12 cellular contexts compared by ENCODE assay signal in the genomic region with DNA sequence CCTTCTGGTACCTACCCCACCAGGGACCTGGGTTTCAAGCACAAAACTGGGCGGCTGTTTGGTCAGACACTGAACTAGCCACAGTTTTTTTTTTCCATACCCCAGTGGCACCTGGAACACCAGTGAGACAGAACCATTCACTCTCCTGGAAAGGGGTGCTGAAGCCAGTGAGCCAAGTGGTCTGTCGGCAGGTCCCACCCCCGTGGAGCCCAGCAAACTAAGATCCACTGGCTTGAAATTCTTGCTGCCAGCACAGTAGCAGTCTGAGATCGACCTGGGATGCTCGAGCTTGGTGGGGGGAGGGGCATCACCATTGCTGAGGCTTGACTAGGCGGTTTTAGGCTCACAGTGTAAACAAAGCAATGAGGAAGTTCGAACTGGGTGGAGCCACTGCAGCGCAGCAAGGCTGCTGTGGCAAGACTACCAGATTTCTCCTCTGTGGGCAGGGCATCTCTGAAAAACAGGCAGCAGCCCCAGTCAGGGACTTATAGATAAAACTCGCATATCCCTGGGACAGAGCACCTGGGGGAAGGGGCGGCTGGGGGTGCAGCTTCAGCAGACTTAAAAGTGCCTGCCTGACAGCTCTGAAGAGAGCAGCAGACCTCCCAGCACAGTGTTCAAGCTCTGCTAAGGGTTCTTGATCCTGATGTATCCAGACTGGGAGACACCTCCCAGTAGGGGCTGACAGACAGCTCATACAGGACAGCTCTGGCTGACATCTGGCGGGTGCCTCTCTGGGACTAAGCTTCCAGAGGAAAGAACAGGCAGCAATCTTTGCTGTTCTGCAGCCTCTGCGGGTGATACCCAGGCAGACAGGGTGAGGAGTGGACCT.
DNase-seq lines count a peak whose midpoint lies in the region; ATAC-seq and TF ChIP-seq lines count a peak whose summit lies in the region.
"Had no signal": no experiment of that assay in that cellular context is flagged by ENCODE, and none has a peak within 500 bp of the region (broad histone marks: within the 10 kb centered on the region; RNA-seq: fewer than 3 reads in every experiment).

No MANE protein-coding gene starts in this region.

- ATAC-seq in T-cell (replicated peaks in 1 of 4) (no peak), GM19035 (IDR thresholded peaks at IDR 0.05; ENCODE audit: unreplicated experiment) (no peak), left lobe of liver (no peak)
- ATAC-seq: gastrocnemius medialis; naive thymus-derived CD8-positive, alpha-beta T cell had no signal

- peaks cover 9% of the 10 kb centered on the region for H3K4me1 ChIP-seq in KMS-11 (ENCODE audit: low read depth, poor library complexity, severe bottlenecking)
- H3K4me1 ChIP-seq: gastrocnemius medialis had no signal

- H4K20me1 ChIP-seq in KMS-11 (ENCODE audit: insufficient read depth), result no peaks in the 10 kb centered on the region

- peak overlapping the region; percentile 46; the same call in 1 of the 2 replicates for H3K27ac ChIP-seq in KMS-11
- H3K27ac ChIP-seq: gastrocnemius medialis had no signal

- no peaks in the 10 kb centered on the region for H3K79me2 ChIP-seq in KMS-11 (ENCODE audit: insufficient read depth, low read depth)

- no peaks in the 10 kb centered on the region for H3K27me3 ChIP-seq in KMS-11 (ENCODE audit: insufficient read depth, low read depth)
- H3K27me3 ChIP-seq: gastrocnemius medialis had no signal

- peak overlapping the region; percentile 44 for H3K4me2 ChIP-seq in KMS-11

- no peaks in the 10 kb centered on the region for H3K9me3 Mint-ChIP-seq in activated T-helper 1 cell treated with anti-CD3 and anti-CD28 coated beads, Interleukin-12 subunit alpha, Interleukin-12 subunit beta, Interleukin-2, Interleukin-4 antibody, amounts not matched to agents 30 ng/mL and 10 ng/mL and 1 ng/mL, durations not matched to agents 14 hours and 24 hours and 36 hours
- peaks cover 9 to 13% (median 9%) of the 10 kb centered on the region in 3 donors for H3K9me3 Mint-ChIP-seq in T-cell

- intact Hi-C loops in activated T-helper 1 cell treated with anti-CD3 and anti-CD28 coated beads, Interleukin-12 subunit alpha, Interleukin-12 subunit beta, Interleukin-2, Interleukin-4 antibody, amounts not matched to agents 30 ng/mL and 10 ng/mL and 1 ng/mL, durations not matched to agents 14 hours and 24 hours and 36 hours (cut with micrococcal nuclease), result no loop called here

- CTCF ChIA-PET in T-cell (lab: Charles Lee), result no interaction called here

- no peaks in the 10 kb centered on the region for H3K36me3 ChIP-seq in KMS-11 (ENCODE audit: insufficient read depth)
- H3K36me3 ChIP-seq: gastrocnemius medialis had no signal

- POLR2A ChIA-PET in T-cell (lab: Charles Lee), result no interaction called here

- H3K4me3 ChIP-seq in KMS-11 (IDR thresholded peaks at IDR 0.05; ENCODE audit: insufficient read depth, low read depth, low read length), result no peak overlapping the region
- H3K4me3 ChIP-seq: gastrocnemius medialis had no signal

- peak overlapping the region; percentile 87 for H2AFZ ChIP-seq in KMS-11 (ENCODE audit: low read depth)

- H3K4me1 Mint-ChIP-seq in activated T-helper 1 cell treated with anti-CD3 and anti-CD28 coated beads, Interleukin-12 subunit alpha, Interleukin-12 subunit beta, Interleukin-2, Interleukin-4 antibody, amounts not matched to agents 30 ng/mL and 10 ng/mL and 1 ng/mL, durations not matched to agents 14 hours and 24 hours and 36 hours (ENCODE audit: low read depth), result no peaks in the 10 kb centered on the region
- H3K4me1 Mint-ChIP-seq in T-cell, result no peaks in the 10 kb centered on the region
- H3K4me1 Mint-ChIP-seq: activated CD4-positive, alpha-beta memory T cell treated with anti-CD3 and anti-CD28 coated beads, Interleukin-2, amount 10 ng/mL, durations not matched to agents 7 days and 5 days; naive thymus-derived CD8-positive, alpha-beta T cell had no signal

- peak; percentile 66 for DNase-seq in GDM1 (lab: John Stamatoyannopoulos, UW)
- DNase-seq in SKM-1 (lab: John Stamatoyannopoulos, UW; ENCODE audit: unreplicated experiment), result peak; percentile 73
- peak; percentile 44 for DNase-seq in iPS-NIHi7 (ENCODE audit: extremely low spot score)
- DNase-seq in activated T-helper 1 cell treated with anti-CD3 and anti-CD28 coated beads, Interleukin-12 subunit alpha, Interleukin-12 subunit beta, Interleukin-2, Interleukin-4 antibody, amounts not matched to agents 30 ng/mL and 10 ng/mL and 1 ng/mL, durations not matched to agents 14 hours and 24 hours and 36 hours (ENCODE audit: low spot score), result no peak
- DNase-seq in T-cell, result no peak
- DNase-seq in left lobe of liver (ENCODE audit: low spot score), result no peak
- DNase-seq: activated CD4-positive, alpha-beta memory T cell treated with anti-CD3 and anti-CD28 coated beads, Interleukin-2, amount 10 ng/mL, durations not matched to agents 7 days and 5 days; gastrocnemius medialis; naive thymus-derived CD8-positive, alpha-beta T cell had no signal

- TF ChIP-seq CTCF in KMS-11 (conservative IDR thresholded peaks at IDR 0.05; ENCODE audit: low read depth, low read length), result no peak

- no peaks in the 10 kb centered on the region for H3K27me3 Mint-ChIP-seq in activated T-helper 1 cell treated with anti-CD3 and anti-CD28 coated beads, Interleukin-12 subunit alpha, Interleukin-12 subunit beta, Interleukin-2, Interleukin-4 antibody, amounts not matched to agents 30 ng/mL and 10 ng/mL and 1 ng/mL, durations not matched to agents 14 hours and 24 hours and 36 hours (ENCODE audit: insufficient read depth)
- H3K27me3 Mint-ChIP-seq in T-cell, result peaks cover 15 to 17% of the 10 kb centered on the region in 2 donors
- H3K27me3 Mint-ChIP-seq: activated CD4-positive, alpha-beta memory T cell treated with anti-CD3 and anti-CD28 coated beads, Interleukin-2, amount 10 ng/mL, durations not matched to agents 7 days and 5 days had no signal

- H3K36me3 Mint-ChIP-seq in activated T-helper 1 cell treated with anti-CD3 and anti-CD28 coated beads, Interleukin-12 subunit alpha, Interleukin-12 subunit beta, Interleukin-2, Interleukin-4 antibody, amounts not matched to agents 30 ng/mL and 10 ng/mL and 1 ng/mL, durations not matched to agents 14 hours and 24 hours and 36 hours (ENCODE audit: low read depth), result no peaks in the 10 kb centered on the region
- H3K36me3 Mint-ChIP-seq in T-cell, result no peaks in the 10 kb centered on the region
- H3K36me3 Mint-ChIP-seq: brain had no signal

- no peak overlapping the region for H3K27ac Mint-ChIP-seq in activated T-helper 1 cell treated with anti-CD3 and anti-CD28 coated beads, Interleukin-12 subunit alpha, Interleukin-12 subunit beta, Interleukin-2, Interleukin-4 antibody, amounts not matched to agents 30 ng/mL and 10 ng/mL and 1 ng/mL, durations not matched to agents 14 hours and 24 hours and 36 hours
- H3K27ac Mint-ChIP-seq in T-cell, result no peak overlapping the region
- H3K27ac Mint-ChIP-seq: activated CD4-positive, alpha-beta memory T cell treated with anti-CD3 and anti-CD28 coated beads, Interleukin-2, amount 10 ng/mL, durations not matched to agents 7 days and 5 days; brain; naive thymus-derived CD8-positive, alpha-beta T cell had no signal

- no peak overlapping the region for H3K4me3 Mint-ChIP-seq in activated T-helper 1 cell treated with anti-CD3 and anti-CD28 coated beads, Interleukin-12 subunit alpha, Interleukin-12 subunit beta, Interleukin-2, Interleukin-4 antibody, amounts not matched to agents 30 ng/mL and 10 ng/mL and 1 ng/mL, durations not matched to agents 14 hours and 24 hours and 36 hours
- no peak overlapping the region for H3K4me3 Mint-ChIP-seq in T-cell
- H3K4me3 Mint-ChIP-seq: activated CD4-positive, alpha-beta memory T cell treated with anti-CD3 and anti-CD28 coated beads, Interleukin-2, amount 10 ng/mL, durations not matched to agents 7 days and 5 days; brain; naive thymus-derived CD8-positive, alpha-beta T cell had no signal

- peak overlapping the region; percentile 51; the same call in 1 of the 2 replicates for H3K9ac ChIP-seq in KMS-11

Comparison
In these comparisons a context has a peak if more than half of its experiments do, and no peak if none do; other contexts are left out.
1. DNase-seq: peak in GDM1 (single experiment), SKM-1 (single experiment) and iPS-NIHi7 (single experiment); none in activated T-helper 1 cell treated with anti-CD3 and anti-CD28 coated beads, Interleukin-12 subunit alpha, Interleukin-12 subunit beta, Interleukin-2, Interleukin-4 antibody, amounts not matched to agents 30 ng/mL and 10 ng/mL and 1 ng/mL, durations not matched to agents 14 hours and 24 hours and 36 hours (single experiment), T-cell (0 of 34) and left lobe of liver (single experiment).